Comparison of ENCODE assay signal across 19 cellular contexts in genomic region chr6:159695984-159696383, GRCh38. TPM values are rescaled to one million over a fixed set of nuclear protein-coding genes. Genes with fewer than 3 reads are reported as not detected.
DNase-seq lines count a peak whose midpoint lies in the region; ATAC-seq and TF ChIP-seq lines count a peak whose summit lies in the region.
"Had no signal": no experiment of that assay in that cellular context is flagged by ENCODE, and none has a peak within 500 bp of the region (broad histone marks: within the 10 kb centered on the region; RNA-seq: fewer than 3 reads in every experiment).

No MANE protein-coding gene starts in this region.

- H3K9me3 ChIP-seq in mesenchymal stem cell (ENCODE audit: control insufficient read depth, low read length) (peaks cover 8% of the 10 kb centered on the region), MG63 (no peaks in the 10 kb centered on the region), uterus (no peaks in the 10 kb centered on the region)

- H3K4me3 Mint-ChIP-seq in activated T-helper 17 cell treated with anti-CD3 and anti-CD28 coated beads, Interleukin-2, amount 50 U/mL, for 72 hours: peak overlapping the region; percentile 80

- H3K27me3 ChIP-seq in mesenchymal stem cell (ENCODE audit: control insufficient read depth in 1 of 2, insufficient read depth in 1 of 2, low read length in 2 of 2) (no peaks in the 10 kb centered on the region), MG63 (no peaks in the 10 kb centered on the region), uterus (no peaks in the 10 kb centered on the region)

- no peak overlapping the region for H2BK12ac ChIP-seq in mesenchymal stem cell (ENCODE audit: low read length in 2 of 2)

- H4K91ac ChIP-seq in mesenchymal stem cell (ENCODE audit: low read length): no peak overlapping the region

- H4K8ac ChIP-seq in mesenchymal stem cell (ENCODE audit: low read length): no peak overlapping the region

- DNase-seq in AG08396 (ENCODE audit: low spot score) (peak; percentile 64), EL (peak; percentile 69), mesenchymal stem cell (peak; percentile 47), MG63 (no peak), dermis blood vessel endothelial cell (no peak), uterus (no peak)
- no peak for DNase-seq in stimulated activated CD4-positive, alpha-beta T cell treated with anti-CD3 and anti-CD28 coated beads, Interleukin-2, amount 100 ng/mL, for 48 hours
- DNase-seq: activated CD4-positive, alpha-beta T cell treated with anti-CD3 and anti-CD28 coated beads, Interleukin-2, amount 50 U/mL, for 4 hours; AML-193; effector CD4-positive, alpha-beta T cell; Kasumi-1; left colon; NCI-H146; NCI-H2227 treated with DMSO at 0.1 percent for 48 hours; stimulated activated CD4-positive, alpha-beta T cell treated with anti-CD3 and anti-CD28 coated beads, Interleukin-4, amount 100 ng/mL, for 24 hours had no signal

- H3K4me1 ChIP-seq in mesenchymal stem cell (ENCODE audit: control insufficient read depth, insufficient read depth, low read depth, low read length): peaks cover 12% of the 10 kb centered on the region
- H3K4me1 ChIP-seq in uterus: peaks cover 4 to 6% of the 10 kb centered on the region in 2 donors

- H3K27ac ChIP-seq in mesenchymal stem cell (ENCODE audit: low read length, poor library complexity, severe bottlenecking) (no peak overlapping the region), uterus (no peak overlapping the region)

- no peak for TF ChIP-seq CTCF in uterus (IDR thresholded peaks at IDR 0.05)

- H3K4me2 ChIP-seq in mesenchymal stem cell (ENCODE audit: low read length, poor library complexity, severe bottlenecking): no peak overlapping the region

- no peak overlapping the region for H2AFZ ChIP-seq in mesenchymal stem cell (ENCODE audit: low read depth, low read length)

- H3K18ac ChIP-seq in mesenchymal stem cell (ENCODE audit: low read depth in 1 of 2, low read length in 2 of 2): no peak overlapping the region

- no peak overlapping the region for H2AK5ac ChIP-seq in mesenchymal stem cell (ENCODE audit: low read length, severe bottlenecking)

- H3K4me3 ChIP-seq in mesenchymal stem cell (ENCODE audit: insufficient read depth in 1 of 2, low read depth in 1 of 2, low read length in 2 of 2) (no peak overlapping the region), MG63 (no peak overlapping the region), uterus (no peak overlapping the region)
- H3K4me3 ChIP-seq: skin epidermis had no signal

- no peak overlapping the region for H2BK15ac ChIP-seq in mesenchymal stem cell (ENCODE audit: low read depth, poor library complexity, severe bottlenecking)

- H2BK120ac ChIP-seq in mesenchymal stem cell (ENCODE audit: low read depth, low read length): no peak overlapping the region

- H2BK5ac ChIP-seq in mesenchymal stem cell (ENCODE audit: low read depth, low read length, poor library complexity, severe bottlenecking): no peak overlapping the region

- H3K27me3 Mint-ChIP-seq in activated T-helper 17 cell treated with anti-CD3 and anti-CD28 coated beads, Interleukin-2, amount 50 U/mL, for 72 hours: no peaks in the 10 kb centered on the region

- peaks cover 17% of the 10 kb centered on the region for H3K4me1 Mint-ChIP-seq in activated T-helper 17 cell treated with anti-CD3 and anti-CD28 coated beads, Interleukin-2, amount 50 U/mL, for 72 hours

- H3K9ac ChIP-seq in mesenchymal stem cell (ENCODE audit: low read length): peak overlapping the region; percentile 32

- intact Hi-C loops in uterus (cut with DNase I; ENCODE audit: low total_unique reads): no loop called here

- H3K23ac ChIP-seq in mesenchymal stem cell (ENCODE audit: low read length in 2 of 2): no peak overlapping the region

- no peak overlapping the region for H3K14ac ChIP-seq in mesenchymal stem cell (ENCODE audit: low read length in 2 of 2)

- H3K27ac Mint-ChIP-seq in activated T-helper 17 cell treated with anti-CD3 and anti-CD28 coated beads, Interleukin-2, amount 50 U/mL, for 72 hours: peak overlapping the region; percentile 84

- no peak overlapping the region for H3K4ac ChIP-seq in mesenchymal stem cell (ENCODE audit: low read depth in 1 of 2, low read length in 2 of 2)

- WGBS in mesenchymal stem cell: 100% methylated on average over 2 of the region's 2 CpGs

- H3K79me1 ChIP-seq in mesenchymal stem cell (replicated peaks; ENCODE audit: low read length, poor library complexity, severe bottlenecking): peaks cover 28% of the 10 kb centered on the region

- TF ChIP-seq POLR2A in uterus (IDR thresholded peaks at IDR 0.05): no peak

- H3K36me3 ChIP-seq in mesenchymal stem cell (ENCODE audit: control insufficient read depth in 1 of 2, insufficient read depth in 2 of 2, low read depth in 1 of 2, low read length in 2 of 2): peaks cover 7 to 32% of the 10 kb centered on the region in 2 experiments
- H3K36me3 ChIP-seq in MG63: peaks cover 12% of the 10 kb centered on the region
- no peaks in the 10 kb centered on the region for H3K36me3 ChIP-seq in uterus

- peaks cover 14% of the 10 kb centered on the region for H3K36me3 Mint-ChIP-seq in activated T-helper 17 cell treated with anti-CD3 and anti-CD28 coated beads, Interleukin-2, amount 50 U/mL, for 72 hours (ENCODE audit: low read depth)

- H3K9me3 Mint-ChIP-seq in activated T-helper 17 cell treated with anti-CD3 and anti-CD28 coated beads, Interleukin-2, amount 50 U/mL, for 72 hours: no peaks in the 10 kb centered on the region
- H3K9me3 Mint-ChIP-seq: activated naive CD4-positive, alpha-beta T cell treated with anti-CD3 and anti-CD28 coated beads, Interleukin-2, amount 50 U/mL, for 72 hours had no signal

- no peak for ATAC-seq in activated T-helper 17 cell treated with anti-CD3 and anti-CD28 coated beads, Interleukin-2, amount 50 U/mL, for 72 hours (replicated peaks)
- ATAC-seq: activated naive CD4-positive, alpha-beta T cell treated with anti-CD3 and anti-CD28 coated beads, Interleukin-2, amount 50 U/mL, for 72 hours; HCT116; left colon had no signal

RNA-seq across cellular contexts. Expression of gene SOD2, which starts 2.9 kb away (rescaled TPM):
- total RNA-seq in activated T-helper 17 cell treated with anti-CD3 and anti-CD28 coated beads, Interleukin-2, amount 50 U/mL, for 72 hours: 100 to 1,000 TPM; 110 to 112 TPM
- polyA plus RNA-seq in mesenchymal stem cell (2013, experiment 1 of 2): 86.6 TPM
- polyA plus RNA-seq in mesenchymal stem cell (2013, experiment 2 of 2): 89.2 TPM
- 33.0 and 51.1 TPM in 2 replicates for total RNA-seq in MG63 (2014; rRNA removed; shearing (Covaris generic); ENCODE audit: low replicate concordance)
- total RNA-seq in dermis blood vessel endothelial cell (274 and 891 TPM in 2 replicates), uterus (100 to 1,000 TPM in 3 of 4 donors, 10 to 100 TPM in 1; 34.1 to 305 (median 208) TPM)

RNA-seq across cellular contexts. Expression of gene WTAP, which starts 31.3 kb away (rescaled TPM):
- total RNA-seq in activated T-helper 17 cell treated with anti-CD3 and anti-CD28 coated beads, Interleukin-2, amount 50 U/mL, for 72 hours: 10 to 100 TPM; 79.8 to 88.5 TPM
- 66.5 TPM for polyA plus RNA-seq in mesenchymal stem cell (2013, experiment 1 of 2)
- 69.2 TPM for polyA plus RNA-seq in mesenchymal stem cell (2013, experiment 2 of 2)
- 65.3 and 94.1 TPM in 2 replicates for total RNA-seq in MG63 (2014; rRNA removed; shearing (Covaris generic); ENCODE audit: low replicate concordance)
- total RNA-seq in dermis blood vessel endothelial cell (96.4 and 131 TPM in 2 replicates), uterus (100 to 1,000 TPM in 2 of 4 donors, 10 to 100 TPM in 2; 33.3 to 139 (median 95.9) TPM)

Comparison
In these comparisons a context has a peak if more than half of its experiments do, and no peak if none do; other contexts are left out.
1. DNase-seq: peak in AG08396 (single experiment), EL (single experiment) and mesenchymal stem cell (single experiment); none in MG63 (single experiment), dermis blood vessel endothelial cell (single experiment), stimulated activated CD4-positive, alpha-beta T cell treated with anti-CD3 and anti-CD28 coated beads, Interleukin-2, amount 100 ng/mL, for 48 hours (0 of 2) and uterus (0 of 2).